16 cellular contexts compared by ENCODE assay signal in genomic region chr7:1547777-1548437, GRCh38. TPM values are rescaled to one million over a fixed set of nuclear protein-coding genes. Genes with fewer than 3 reads are reported as not detected.
A peak's percentile ranks its signal among the peaks of the same experiment; 100 is the strongest.
DNase-seq lines count a peak whose midpoint lies in the region; ATAC-seq, FAIRE-seq and TF ChIP-seq lines count a peak whose summit lies in the region.
"Had no signal": no experiment of that assay in that cellular context is flagged by ENCODE, and none has a peak within 500 bp of the region (broad histone marks: within the 10 kb centered on the region; RNA-seq: fewer than 3 reads in every experiment).

No MANE protein-coding gene starts in this region.

- TF ChIP-seq CTCF in astrocyte (IDR thresholded peaks at IDR 0.05; ENCODE audit: insufficient read depth, low read depth, low read length), result no peak

- H3K79me2 ChIP-seq in astrocyte (ENCODE audit: insufficient read depth, low read length), result no peaks in the 10 kb centered on the region

- H3K4me2 ChIP-seq in astrocyte (ENCODE audit: low read length), result no peak overlapping the region

- H3K9me3 ChIP-seq in astrocyte (ENCODE audit: insufficient read depth, low read depth, low read length), result no peaks in the 10 kb centered on the region

- peak overlapping the region; percentile 78 to 92 for H3K27ac Mint-ChIP-seq in stimulated activated naive CD8-positive, alpha-beta T cell treated with anti-CD3 and anti-CD28 coated beads, Interleukin-15, amount 100 ng/mL, for 72 hours
- H3K27ac Mint-ChIP-seq in astrocyte (ENCODE audit: unreplicated experiment), result peak overlapping the region; percentile 75
- H3K27ac Mint-ChIP-seq: CD8-positive, alpha-beta T cell had no signal

- H3K4me1 Mint-ChIP-seq in stimulated activated naive CD8-positive, alpha-beta T cell treated with anti-CD3 and anti-CD28 coated beads, Interleukin-15, amount 100 ng/mL, for 72 hours, result peaks cover 12% of the 10 kb centered on the region
- H3K4me1 Mint-ChIP-seq in astrocyte (ENCODE audit: low read depth, unreplicated experiment), result no peaks in the 10 kb centered on the region
- H3K4me1 Mint-ChIP-seq: H9 had no signal

- no peak overlapping the region for H2AFZ ChIP-seq in astrocyte (ENCODE audit: low read depth, low read length)

- H3K36me3 ChIP-seq in astrocyte (ENCODE audit: insufficient read depth, low read length), result peaks cover 2% of the 10 kb centered on the region

- FAIRE-seq in astrocyte (lab: Jason Lieb, UNC) (no peak), urothelium cell line (lab: Jason Lieb, UNC) (peak; percentile 95)

- H3K27me3 Mint-ChIP-seq in stimulated activated naive CD8-positive, alpha-beta T cell treated with anti-CD3 and anti-CD28 coated beads, Interleukin-15, amount 100 ng/mL, for 72 hours, result no peaks in the 10 kb centered on the region
- H3K27me3 Mint-ChIP-seq in astrocyte (ENCODE audit: low read depth, unreplicated experiment), result no peaks in the 10 kb centered on the region

- no peak for ATAC-seq in stimulated activated naive CD8-positive, alpha-beta T cell treated with anti-CD3 and anti-CD28 coated beads, Interleukin-15, amount 100 ng/mL, for 72 hours
- ATAC-seq in stimulated activated naive CD8-positive, alpha-beta T cell treated with anti-CD3 and anti-CD28 coated beads, Interleukin-15, Interleukin-2, amounts not matched to agents 100 U/mL and 50 U/mL, for 24 hours, result no peak
- ATAC-seq: CD8-positive, alpha-beta T cell had no signal

- H3K36me3 Mint-ChIP-seq in astrocyte (ENCODE audit: low read depth, unreplicated experiment), result peaks cover 4% of the 10 kb centered on the region

- no peak overlapping the region for H3K4me3 ChIP-seq in astrocyte (ENCODE audit: insufficient read depth, low read depth, low read length)

- no peaks in the 10 kb centered on the region for H3K27me3 ChIP-seq in astrocyte (ENCODE audit: insufficient read depth, low read length)

- no peak overlapping the region for H3K9ac ChIP-seq in astrocyte (ENCODE audit: low read length)

- no peaks in the 10 kb centered on the region for H3K9me3 Mint-ChIP-seq in stimulated activated naive CD8-positive, alpha-beta T cell treated with anti-CD3 and anti-CD28 coated beads, Interleukin-15, amount 100 ng/mL, for 72 hours
- no peaks in the 10 kb centered on the region for H3K9me3 Mint-ChIP-seq in astrocyte (ENCODE audit: unreplicated experiment)
- H3K9me3 Mint-ChIP-seq: CD8-positive, alpha-beta T cell; H9 had no signal

- DNase-seq in DMS53 (lab: John Stamatoyannopoulos, UW), result peak; percentile 41
- no peak for DNase-seq in DMS53 treated with DMSO at 0.1 percent for 48 hours (lab: John Stamatoyannopoulos, UW; ENCODE audit: unreplicated experiment)
- no peak for DNase-seq in stimulated activated naive CD8-positive, alpha-beta T cell treated with anti-CD3 and anti-CD28 coated beads, Interleukin-15, amount 100 ng/mL, for 72 hours
- no peak for DNase-seq in stimulated activated naive CD8-positive, alpha-beta T cell treated with anti-CD3 and anti-CD28 coated beads, Interleukin-15, Interleukin-2, amounts not matched to agents 100 U/mL and 50 U/mL, for 24 hours
- DNase-seq in astrocyte (ENCODE audit: low read depth), result no peak
- no peak for DNase-seq in urothelium cell line (ENCODE audit: low spot score)
- no peak for DNase-seq in CD1c-positive myeloid dendritic cell (ENCODE audit: extremely low spot score)
- DNase-seq in stimulated activated CD4-positive, alpha-beta T cell treated with anti-CD3 and anti-CD28 coated beads, Interleukin-12 subunit alpha, Interleukin-12 subunit beta, amount 100 ng/mL, for 4 hours, result no peak
- DNase-seq: CD8-positive, alpha-beta T cell; H9; NCI-H187 treated with DMSO at 0.1 percent for 48 hours; NCI-H2171; NCI-H446 treated with DMSO at 0.1 percent for 48 hours; NCI-H748 treated with DMSO at 0.1 percent for 48 hours; SHP77 had no signal

- peak overlapping the region in 1 of 2 donors; percentile 27 for H3K4me3 Mint-ChIP-seq in stimulated activated naive CD8-positive, alpha-beta T cell treated with anti-CD3 and anti-CD28 coated beads, Interleukin-15, amount 100 ng/mL, for 72 hours
- H3K4me3 Mint-ChIP-seq in astrocyte (ENCODE audit: unreplicated experiment), result no peak overlapping the region
- H3K4me3 Mint-ChIP-seq: CD8-positive, alpha-beta T cell; H9 had no signal

- no peak overlapping the region for H3K27ac ChIP-seq in astrocyte (ENCODE audit: low read depth, low read length)
- H3K27ac ChIP-seq: 22Rv1 had no signal

- no peaks in the 10 kb centered on the region for H4K20me1 ChIP-seq in astrocyte (ENCODE audit: insufficient read depth, low read length)

- H3K4me1 ChIP-seq in astrocyte (ENCODE audit: insufficient read depth, low read length), result no peaks in the 10 kb centered on the region

RNA-seq across cellular contexts. Expression of gene TMEM184A, which starts 8.1 kb away (rescaled TPM):
- total RNA-seq in astrocyte, result 1.8 and 2.1 TPM in 2 replicates
- total RNA-seq: CD8-positive, alpha-beta T cell had no signal

RNA-seq across cellular contexts. Expression of gene MAFK, which starts 17.4 kb away (rescaled TPM):
- 36.2 and 36.6 TPM in 2 replicates for total RNA-seq in astrocyte

RNA-seq across cellular contexts. Expression of gene PSMG3, which starts 21.9 kb away (rescaled TPM):
- 30.3 and 33.6 TPM in 2 replicates for total RNA-seq in astrocyte

RNA-seq across cellular contexts. Expression of gene INTS1, which starts 43.7 kb away (rescaled TPM):
- total RNA-seq in astrocyte, result 81.4 and 81.9 TPM in 2 replicates
